In genomic region chrX:47645530-47645929, GRCh38 we compare ENCODE assay signal across 1 cellular context.
TF ChIP-seq lines count a peak whose summit lies in the region.

No MANE protein-coding gene starts in this region.

TF ChIP-seq in HEK293, 187 proteins besides CTCF, POLR2A, EP300 and RAD21:
- no peak for TF ChIP-seq SALL2 (tag by site-specific recombination; IDR thresholded peaks at IDR 0.05; ENCODE audit: borderline replicate concordance)
- no peak for TF ChIP-seq PBX3 (CRISPR knock-in tag; IDR thresholded peaks at IDR 0.05)
- TF ChIP-seq ZNF623 (tag by site-specific recombination; IDR thresholded peaks at IDR 0.05): peak; percentile 30; the same call in 1 of the 2 replicates
